Comparison of ENCODE assay signal across 31 cellular contexts in the genomic region with DNA sequence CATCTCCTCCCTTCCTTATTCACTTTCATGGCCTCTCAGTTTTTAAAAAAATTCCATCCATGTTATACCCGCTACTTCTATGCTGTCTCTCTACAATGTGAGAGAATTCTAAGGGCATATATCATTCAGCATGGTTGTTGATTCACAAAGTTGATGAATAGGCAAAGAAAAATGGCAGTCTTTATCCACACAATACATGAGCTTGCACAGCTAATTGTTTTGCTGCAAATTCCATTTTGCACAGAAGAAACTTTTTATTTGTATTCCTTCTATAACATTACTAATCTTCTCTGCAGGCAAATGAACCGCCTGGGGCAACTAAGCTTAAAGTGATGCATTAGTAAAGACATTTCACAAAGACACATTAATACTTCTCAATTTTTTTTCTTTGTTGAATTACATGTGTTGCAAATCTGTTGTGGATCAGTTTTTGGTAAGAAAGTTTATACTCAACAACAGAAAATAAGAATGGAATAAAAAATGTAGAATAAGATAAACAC.
"Had no signal": no experiment of that assay in that cellular context is flagged by ENCODE, and none has a peak within 500 bp of the region (broad histone marks: within the 10 kb centered on the region; RNA-seq: fewer than 3 reads in every experiment).

No MANE protein-coding gene starts in this region.

- ATAC-seq: activated naive CD4-positive, alpha-beta T cell treated with anti-CD3 and anti-CD28 coated beads, Interleukin-2, amount 50 U/mL, for 72 hours; activated naive CD8-positive, alpha-beta T cell treated with anti-CD3 and anti-CD28 coated beads, Interleukin-2, amount 50 U/mL, for 24 hours; activated T-cell treated with anti-CD3 and anti-CD28 coated beads, Interleukin-2, amount 50 U/mL, for 4 hours; activated T-cell treated with anti-CD3 and anti-CD28 coated beads, Interleukin-2, amount 50 U/mL, for 72 hours; activated T-helper 17 cell treated with anti-CD3 and anti-CD28 coated beads, Interleukin-2, amount 50 U/mL, for 72 hours; body of pancreas had no signal

- H3K36me3 ChIP-seq: adrenal gland, ascending aorta, brain microvascular endothelial cell, breast epithelium, cardiac muscle cell had no signal

- H3K27me3 ChIP-seq: adrenal gland, ascending aorta, body of pancreas, brain microvascular endothelial cell, breast epithelium, cardiac muscle cell had no signal

- H3K9me3 ChIP-seq: adrenal gland, body of pancreas had no signal

- DNase-seq: activated effector memory CD4-positive, alpha-beta T cell treated with anti-CD3 and anti-CD28 coated beads, Interleukin-2, amount 50 U/mL, for 16 hours; activated effector memory CD4-positive, alpha-beta T cell treated with Interleukin-2 at 50 U/mL for 16 hours; activated gamma-delta T cell; activated gamma-delta T cell treated with Interleukin-2 at 50 U/mL for 16 hours; activated naive CD4-positive, alpha-beta T cell; activated naive CD4-positive, alpha-beta T cell treated with anti-CD3 and anti-CD28 coated beads for 36 hours; activated naive CD4-positive, alpha-beta T cell treated with anti-CD3 and anti-CD28 coated beads, Interleukin-2, amount 10 ng/mL, durations not matched to agents 7 days and 5 days; activated naive CD4-positive, alpha-beta T cell treated with anti-CD3 and anti-CD28 coated beads, Interleukin-2, amount 50 U/mL, for 16 hours; activated naive CD4-positive, alpha-beta T cell treated with Interleukin-2 at 50 U/mL for 16 hours; activated naive CD8-positive, alpha-beta T cell treated with anti-CD3 and anti-CD28 coated beads for 36 hours; activated naive CD8-positive, alpha-beta T cell treated with anti-CD3 and anti-CD28 coated beads, Interleukin-2, amount 10 ng/mL, durations not matched to agents 7 days and 5 days; activated naive CD8-positive, alpha-beta T cell treated with anti-CD3 and anti-CD28 coated beads, Interleukin-2, amount 50 U/mL, for 24 hours; activated T-cell treated with anti-CD3 and anti-CD28 coated beads, Interleukin-2, amount 50 U/mL, for 24 hours; activated T-cell treated with anti-CD3 and anti-CD28 coated beads, Interleukin-2, amount 50 U/mL, for 4 hours; activated T-cell treated with anti-CD3 and anti-CD28 coated beads, Interleukin-2, amount 50 U/mL, for 48 hours; activated T-cell treated with anti-CD3 and anti-CD28 coated beads, Interleukin-2, amount 50 U/mL, for 72 hours; adrenal gland; amniotic stem cell; amygdala; anterior cingulate cortex; aorta; body of pancreas; brain microvascular endothelial cell; caudate nucleus; central memory CD4-positive, alpha-beta T cell; cerebellar nuclear complex had no signal

- H3K4me1 ChIP-seq: adrenal gland, ascending aorta, body of pancreas, breast epithelium had no signal

- H3K4me3 ChIP-seq: adrenal gland, ascending aorta, body of pancreas, breast epithelium, cardiac muscle cell had no signal
